In genomic region chr6:14210663-14211595, GRCh38 we compare ENCODE assay signal across 1 cellular context.
TF ChIP-seq lines count a peak whose summit lies in the region.

No MANE protein-coding gene starts in this region.

TF ChIP-seq in HepG2, 621 proteins besides CTCF, POLR2A, EP300 and RAD21 (continued from another document and continues in another):
- peak; percentile 79 for TF ChIP-seq SKI (IDR thresholded peaks at IDR 0.05; ENCODE audit: partially characterized antibody)
- peak; percentile 94; the same call in 1 of the 2 replicates for TF ChIP-seq ZFP82 (CRISPR knock-in tag; IDR thresholded peaks at IDR 0.05; ENCODE audit: borderline replicate concordance)
- 0 out of 2 replicates have a peak, but pooled peaks have one; percentile 13 for TF ChIP-seq ZNF12 (CRISPR knock-in tag; IDR thresholded peaks at IDR 0.05)
- TF ChIP-seq HDAC2 (CRISPR knock-in tag; IDR thresholded peaks at IDR 0.05): peak; percentile 33; the same call in 1 of the 2 replicates
- TF ChIP-seq GMEB2 (CRISPR knock-in tag; IDR thresholded peaks at IDR 0.05; ENCODE audit: low read depth): peak; percentile 22; the same call in 1 of the 2 replicates
- 0 out of 2 replicates have a peak, but pooled peaks have one; percentile 61 for TF ChIP-seq ZBTB7A (CRISPR knock-in tag; IDR thresholded peaks at IDR 0.05)
- TF ChIP-seq LCORL (IDR thresholded peaks at IDR 0.05): no peak
- 0 out of 2 replicates have a peak, but pooled peaks have one; percentile 41 for TF ChIP-seq LCORL (CRISPR knock-in tag; IDR thresholded peaks at IDR 0.05)
- 0 out of 2 replicates have a peak, but pooled peaks have one; percentile 43 for TF ChIP-seq ZNF33B (CRISPR knock-in tag; IDR thresholded peaks at IDR 0.05)
- TF ChIP-seq HNRNPL (IDR thresholded peaks at IDR 0.05; ENCODE audit: low read depth, low read length): no peak
- TF ChIP-seq CENPBD1 (CRISPR knock-in tag; IDR thresholded peaks at IDR 0.05; ENCODE audit: borderline replicate concordance, low read depth): peak; percentile 29
- TF ChIP-seq MAF1 (CRISPR knock-in tag; IDR thresholded peaks at IDR 0.05; ENCODE audit: borderline replicate concordance): peak; percentile 44; the same call in 1 of the 2 replicates
- TF ChIP-seq ZSCAN31 (CRISPR knock-in tag; IDR thresholded peaks at IDR 0.05; ENCODE audit: low read depth): peak; percentile 87
- TF ChIP-seq, protein P1, sequence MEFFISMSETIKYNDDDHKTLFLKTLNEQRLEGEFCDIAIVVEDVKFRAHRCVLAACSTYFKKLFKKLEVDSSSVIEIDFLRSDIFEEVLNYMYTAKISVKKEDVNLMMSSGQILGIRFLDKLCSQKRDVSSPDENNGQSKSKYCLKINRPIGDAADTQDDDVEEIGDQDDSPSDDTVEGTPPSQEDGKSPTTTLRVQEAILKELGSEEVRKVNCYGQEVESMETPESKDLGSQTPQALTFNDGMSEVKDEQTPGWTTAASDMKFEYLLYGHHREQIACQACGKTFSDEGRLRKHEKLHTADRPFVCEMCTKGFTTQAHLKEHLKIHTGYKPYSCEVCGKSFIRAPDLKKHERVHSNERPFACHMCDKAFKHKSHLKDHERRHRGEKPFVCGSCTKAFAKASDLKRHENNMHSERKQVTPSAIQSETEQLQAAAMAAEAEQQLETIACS (CRISPR knock-in tag; IDR thresholded peaks at IDR 0.05): peak; percentile 93
- TF ChIP-seq, protein P2, sequence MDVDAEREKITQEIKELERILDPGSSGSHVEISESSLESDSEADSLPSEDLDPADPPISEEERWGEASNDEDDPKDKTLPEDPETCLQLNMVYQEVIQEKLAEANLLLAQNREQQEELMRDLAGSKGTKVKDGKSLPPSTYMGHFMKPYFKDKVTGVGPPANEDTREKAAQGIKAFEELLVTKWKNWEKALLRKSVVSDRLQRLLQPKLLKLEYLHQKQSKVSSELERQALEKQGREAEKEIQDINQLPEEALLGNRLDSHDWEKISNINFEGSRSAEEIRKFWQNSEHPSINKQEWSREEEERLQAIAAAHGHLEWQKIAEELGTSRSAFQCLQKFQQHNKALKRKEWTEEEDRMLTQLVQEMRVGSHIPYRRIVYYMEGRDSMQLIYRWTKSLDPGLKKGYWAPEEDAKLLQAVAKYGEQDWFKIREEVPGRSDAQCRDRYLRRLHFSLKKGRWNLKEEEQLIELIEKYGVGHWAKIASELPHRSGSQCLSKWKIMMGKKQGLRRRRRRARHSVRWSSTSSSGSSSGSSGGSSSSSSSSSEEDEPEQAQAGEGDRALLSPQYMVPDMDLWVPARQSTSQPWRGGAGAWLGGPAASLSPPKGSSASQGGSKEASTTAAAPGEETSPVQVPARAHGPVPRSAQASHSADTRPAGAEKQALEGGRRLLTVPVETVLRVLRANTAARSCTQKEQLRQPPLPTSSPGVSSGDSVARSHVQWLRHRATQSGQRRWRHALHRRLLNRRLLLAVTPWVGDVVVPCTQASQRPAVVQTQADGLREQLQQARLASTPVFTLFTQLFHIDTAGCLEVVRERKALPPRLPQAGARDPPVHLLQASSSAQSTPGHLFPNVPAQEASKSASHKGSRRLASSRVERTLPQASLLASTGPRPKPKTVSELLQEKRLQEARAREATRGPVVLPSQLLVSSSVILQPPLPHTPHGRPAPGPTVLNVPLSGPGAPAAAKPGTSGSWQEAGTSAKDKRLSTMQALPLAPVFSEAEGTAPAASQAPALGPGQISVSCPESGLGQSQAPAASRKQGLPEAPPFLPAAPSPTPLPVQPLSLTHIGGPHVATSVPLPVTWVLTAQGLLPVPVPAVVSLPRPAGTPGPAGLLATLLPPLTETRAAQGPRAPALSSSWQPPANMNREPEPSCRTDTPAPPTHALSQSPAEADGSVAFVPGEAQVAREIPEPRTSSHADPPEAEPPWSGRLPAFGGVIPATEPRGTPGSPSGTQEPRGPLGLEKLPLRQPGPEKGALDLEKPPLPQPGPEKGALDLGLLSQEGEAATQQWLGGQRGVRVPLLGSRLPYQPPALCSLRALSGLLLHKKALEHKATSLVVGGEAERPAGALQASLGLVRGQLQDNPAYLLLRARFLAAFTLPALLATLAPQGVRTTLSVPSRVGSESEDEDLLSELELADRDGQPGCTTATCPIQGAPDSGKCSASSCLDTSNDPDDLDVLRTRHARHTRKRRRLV (CRISPR knock-in tag; IDR thresholded peaks at IDR 0.05): no peak
- TF ChIP-seq EEA1 (CRISPR knock-in tag; IDR thresholded peaks at IDR 0.05; ENCODE audit: borderline replicate concordance): 0 out of 2 replicates have a peak, but pooled peaks have one; percentile 33
- TF ChIP-seq, protein P3, sequence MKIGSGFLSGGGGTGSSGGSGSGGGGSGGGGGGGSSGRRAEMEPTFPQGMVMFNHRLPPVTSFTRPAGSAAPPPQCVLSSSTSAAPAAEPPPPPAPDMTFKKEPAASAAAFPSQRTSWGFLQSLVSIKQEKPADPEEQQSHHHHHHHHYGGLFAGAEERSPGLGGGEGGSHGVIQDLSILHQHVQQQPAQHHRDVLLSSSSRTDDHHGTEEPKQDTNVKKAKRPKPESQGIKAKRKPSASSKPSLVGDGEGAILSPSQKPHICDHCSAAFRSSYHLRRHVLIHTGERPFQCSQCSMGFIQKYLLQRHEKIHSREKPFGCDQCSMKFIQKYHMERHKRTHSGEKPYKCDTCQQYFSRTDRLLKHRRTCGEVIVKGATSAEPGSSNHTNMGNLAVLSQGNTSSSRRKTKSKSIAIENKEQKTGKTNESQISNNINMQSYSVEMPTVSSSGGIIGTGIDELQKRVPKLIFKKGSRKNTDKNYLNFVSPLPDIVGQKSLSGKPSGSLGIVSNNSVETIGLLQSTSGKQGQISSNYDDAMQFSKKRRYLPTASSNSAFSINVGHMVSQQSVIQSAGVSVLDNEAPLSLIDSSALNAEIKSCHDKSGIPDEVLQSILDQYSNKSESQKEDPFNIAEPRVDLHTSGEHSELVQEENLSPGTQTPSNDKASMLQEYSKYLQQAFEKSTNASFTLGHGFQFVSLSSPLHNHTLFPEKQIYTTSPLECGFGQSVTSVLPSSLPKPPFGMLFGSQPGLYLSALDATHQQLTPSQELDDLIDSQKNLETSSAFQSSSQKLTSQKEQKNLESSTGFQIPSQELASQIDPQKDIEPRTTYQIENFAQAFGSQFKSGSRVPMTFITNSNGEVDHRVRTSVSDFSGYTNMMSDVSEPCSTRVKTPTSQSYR (CRISPR knock-in tag; IDR thresholded peaks at IDR 0.05; ENCODE audit: borderline replicate concordance): no peak
- 0 out of 2 replicates have a peak, but pooled peaks have one; percentile 73 for TF ChIP-seq SAFB2 (CRISPR knock-in tag; IDR thresholded peaks at IDR 0.05; ENCODE audit: borderline replicate concordance, low read depth)
- 0 out of 2 replicates have a peak, but pooled peaks have one; percentile 54 for TF ChIP-seq ZC3H13 (CRISPR knock-in tag; IDR thresholded peaks at IDR 0.05)
- TF ChIP-seq GABPA (IDR thresholded peaks at IDR 0.05; ENCODE audit: low read depth, low read length): no peak
- TF ChIP-seq GABPA (CRISPR knock-in tag; IDR thresholded peaks at IDR 0.05; ENCODE audit: low read depth): no peak
- TF ChIP-seq FLYWCH1 (CRISPR knock-in tag; IDR thresholded peaks at IDR 0.05): no peak
- TF ChIP-seq, protein P4, sequence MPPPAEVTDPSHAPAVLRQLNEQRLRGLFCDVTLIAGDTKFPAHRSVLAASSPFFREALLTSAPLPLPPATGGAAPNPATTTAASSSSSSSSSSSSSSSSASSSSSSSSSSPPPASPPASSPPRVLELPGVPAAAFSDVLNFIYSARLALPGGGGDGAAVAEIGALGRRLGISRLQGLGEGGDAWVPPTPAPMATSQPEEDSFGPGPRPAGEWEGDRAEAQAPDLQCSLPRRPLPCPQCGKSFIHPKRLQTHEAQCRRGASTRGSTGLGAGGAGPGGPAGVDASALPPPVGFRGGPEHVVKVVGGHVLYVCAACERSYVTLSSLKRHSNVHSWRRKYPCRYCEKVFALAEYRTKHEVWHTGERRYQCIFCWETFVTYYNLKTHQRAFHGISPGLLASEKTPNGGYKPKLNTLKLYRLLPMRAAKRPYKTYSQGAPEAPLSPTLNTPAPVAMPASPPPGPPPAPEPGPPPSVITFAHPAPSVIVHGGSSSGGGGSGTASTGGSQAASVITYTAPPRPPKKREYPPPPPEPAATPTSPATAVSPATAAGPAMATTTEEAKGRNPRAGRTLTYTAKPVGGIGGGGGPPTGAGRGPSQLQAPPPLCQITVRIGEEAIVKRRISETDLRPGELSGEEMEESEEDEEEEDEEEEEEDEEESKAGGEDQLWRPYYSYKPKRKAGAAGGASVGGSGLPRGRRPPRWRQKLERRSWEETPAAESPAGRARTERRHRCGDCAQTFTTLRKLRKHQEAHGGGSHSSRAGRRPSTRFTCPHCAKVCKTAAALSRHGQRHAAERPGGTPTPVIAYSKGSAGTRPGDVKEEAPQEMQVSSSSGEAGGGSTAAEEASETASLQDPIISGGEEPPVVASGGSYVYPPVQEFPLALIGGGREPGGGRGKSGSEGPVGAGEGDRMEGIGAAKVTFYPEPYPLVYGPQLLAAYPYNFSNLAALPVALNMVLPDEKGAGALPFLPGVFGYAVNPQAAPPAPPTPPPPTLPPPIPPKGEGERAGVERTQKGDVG (CRISPR knock-in tag; IDR thresholded peaks at IDR 0.05; ENCODE audit: borderline replicate concordance): no peak; the same call in 1 of the 2 replicates
- peak; percentile 51; the same call in 1 of the 2 replicates for TF ChIP-seq NRL (CRISPR knock-in tag; IDR thresholded peaks at IDR 0.05; ENCODE audit: borderline replicate concordance)
- TF ChIP-seq ZNF205 (CRISPR knock-in tag; IDR thresholded peaks at IDR 0.05): peak; percentile 26; the same call in 1 of the 2 replicates
- TF ChIP-seq BRD4 (CRISPR knock-in tag; IDR thresholded peaks at IDR 0.05): peak; percentile 76
- TF ChIP-seq XRCC5 (optimal IDR thresholded peaks at IDR 0.05; ENCODE audit: low read length): peak; percentile 9
- TF ChIP-seq ZNF766 (CRISPR knock-in tag; IDR thresholded peaks at IDR 0.05; ENCODE audit: borderline replicate concordance): 0 out of 2 replicates have a peak, but pooled peaks have one; percentile 51
- 0 out of 2 replicates have a peak, but pooled peaks have one; percentile 45 for TF ChIP-seq SALL2 (CRISPR knock-in tag; IDR thresholded peaks at IDR 0.05)
- TF ChIP-seq, protein P5, sequence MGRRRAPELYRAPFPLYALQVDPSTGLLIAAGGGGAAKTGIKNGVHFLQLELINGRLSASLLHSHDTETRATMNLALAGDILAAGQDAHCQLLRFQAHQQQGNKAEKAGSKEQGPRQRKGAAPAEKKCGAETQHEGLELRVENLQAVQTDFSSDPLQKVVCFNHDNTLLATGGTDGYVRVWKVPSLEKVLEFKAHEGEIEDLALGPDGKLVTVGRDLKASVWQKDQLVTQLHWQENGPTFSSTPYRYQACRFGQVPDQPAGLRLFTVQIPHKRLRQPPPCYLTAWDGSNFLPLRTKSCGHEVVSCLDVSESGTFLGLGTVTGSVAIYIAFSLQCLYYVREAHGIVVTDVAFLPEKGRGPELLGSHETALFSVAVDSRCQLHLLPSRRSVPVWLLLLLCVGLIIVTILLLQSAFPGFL (CRISPR knock-in tag; IDR thresholded peaks at IDR 0.05): peak; percentile 86; the same call in 1 of the 2 replicates
- peak; percentile 88 for TF ChIP-seq ZNF776 (CRISPR knock-in tag; IDR thresholded peaks at IDR 0.05)
- no peak for TF ChIP-seq JUND (CRISPR knock-in tag; IDR thresholded peaks at IDR 0.05)
- TF ChIP-seq AHR (CRISPR knock-in tag; IDR thresholded peaks at IDR 0.05): no peak
- TF ChIP-seq SETDB1 (CRISPR knock-in tag; IDR thresholded peaks at IDR 0.05; ENCODE audit: borderline replicate concordance): no peak
- TF ChIP-seq, protein P6, sequence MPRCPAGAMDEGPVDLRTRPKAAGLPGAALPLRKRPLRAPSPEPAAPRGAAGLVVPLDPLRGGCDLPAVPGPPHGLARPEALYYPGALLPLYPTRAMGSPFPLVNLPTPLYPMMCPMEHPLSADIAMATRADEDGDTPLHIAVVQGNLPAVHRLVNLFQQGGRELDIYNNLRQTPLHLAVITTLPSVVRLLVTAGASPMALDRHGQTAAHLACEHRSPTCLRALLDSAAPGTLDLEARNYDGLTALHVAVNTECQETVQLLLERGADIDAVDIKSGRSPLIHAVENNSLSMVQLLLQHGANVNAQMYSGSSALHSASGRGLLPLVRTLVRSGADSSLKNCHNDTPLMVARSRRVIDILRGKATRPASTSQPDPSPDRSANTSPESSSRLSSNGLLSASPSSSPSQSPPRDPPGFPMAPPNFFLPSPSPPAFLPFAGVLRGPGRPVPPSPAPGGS (CRISPR knock-in tag; IDR thresholded peaks at IDR 0.05): peak; percentile 68
- TF ChIP-seq ZBTB20 (CRISPR knock-in tag; IDR thresholded peaks at IDR 0.05; ENCODE audit: borderline replicate concordance, low read depth): no peak
- peak; percentile 86; the same call in 1 of the 2 replicates for TF ChIP-seq POGK (CRISPR knock-in tag; conservative IDR thresholded peaks at IDR 0.05)
- no peak for TF ChIP-seq MAFF (IDR thresholded peaks at IDR 0.05; ENCODE audit: low read depth, low read length)
